ENCODE assay signal across 12 cellular contexts in genomic region chr14:61482348-61483206, GRCh38.
DNase-seq lines count a peak whose midpoint lies in the region; TF ChIP-seq lines count a peak whose summit lies in the region.
"Had no signal": no experiment of that assay in that cellular context is flagged by ENCODE, and none has a peak within 500 bp of the region (broad histone marks: within the 10 kb centered on the region; RNA-seq: fewer than 3 reads in every experiment).

No MANE protein-coding gene starts in this region.

- H3K4me1 ChIP-seq in PC-9 (replicated peaks; ENCODE audit: insufficient read depth) (peaks cover 82% of the 10 kb centered on the region), esophagus (ENCODE audit: control insufficient read depth in 2 of 2, insufficient read depth in 2 of 2, low read length in 1 of 2) (peaks cover 10 to 25% of the 10 kb centered on the region in 2 donors), right atrium auricular region (peaks cover 0 to 45% of the 10 kb centered on the region in 2 donors)

- H3K27me3 ChIP-seq in PC-9 (ENCODE audit: insufficient read depth, low read depth): no peaks in the 10 kb centered on the region
- H3K27me3 ChIP-seq in esophagus (ENCODE audit: control insufficient read depth in 1 of 2, insufficient read depth in 2 of 2, low read length in 2 of 2): no peaks in the 10 kb centered on the region
- no peaks in the 10 kb centered on the region for H3K27me3 ChIP-seq in right atrium auricular region

- no peaks in the 10 kb centered on the region for H4K20me1 ChIP-seq in PC-9 (ENCODE audit: insufficient read depth)

- H3K9me3 ChIP-seq in PC-9 (ENCODE audit: insufficient read depth, low read depth) (no peaks in the 10 kb centered on the region), esophagus (ENCODE audit: control insufficient read depth in 2 of 2, insufficient read depth in 1 of 2, low read depth in 1 of 2, low read length in 1 of 2) (no peaks in the 10 kb centered on the region), right atrium auricular region (no peaks in the 10 kb centered on the region)

- H3K36me3 ChIP-seq in PC-9 (ENCODE audit: low read depth) (0 out of 2 replicates have a peak, but pooled peaks cover 6% of the 10 kb centered on the region), esophagus (ENCODE audit: control insufficient read depth in 2 of 2, insufficient read depth in 2 of 2, low read length in 1 of 2) (no peaks in the 10 kb centered on the region), right atrium auricular region (no peaks in the 10 kb centered on the region)

- DNase-seq in activated CD8-positive, alpha-beta memory T cell treated with anti-CD3 and anti-CD28 coated beads, Interleukin-2, amount 50 U/mL, for 48 hours: peak; percentile 37
- no peak for DNase-seq in activated CD8-positive, alpha-beta memory T cell treated with anti-CD3 and anti-CD28 coated beads for 24 hours
- DNase-seq in PC-9 (no peak), right atrium auricular region (ENCODE audit: low spot score) (no peak), NK-92 (lab: John Stamatoyannopoulos, UW; ENCODE audit: unreplicated experiment) (no peak), RPMI8226 (no peak)
- peak; percentile 19 for DNase-seq in stimulated activated CD8-positive, alpha-beta memory T cell treated with anti-CD3 and anti-CD28 coated beads, Interleukin-4, amount 100 ng/mL, for 48 hours
- DNase-seq: dermis blood vessel endothelial cell, MM.1S, occipital lobe, Right ventricle myocardium superior had no signal

- no peak overlapping the region for H3K4me3 ChIP-seq in PC-9
- no peak overlapping the region for H3K4me3 ChIP-seq in esophagus (ENCODE audit: low read depth in 1 of 2, low read length in 2 of 2)
- no peak overlapping the region for H3K4me3 ChIP-seq in right atrium auricular region

- no peaks in the 10 kb centered on the region for H3K9me2 ChIP-seq in PC-9 (ENCODE audit: insufficient read depth)

- CTCF ChIA-PET in PC-9 (lab: Charles Lee): interaction anchor here (0.7 kb wide), 1 partner anchor 202 kb away, joined by 14 read pairs; no protein-coding TSS in a partner anchor

- WGBS in esophagus, 2 donors: 43 to 53% methylated on average over 8 of the region's 8 CpGs

- TF ChIP-seq CTCF in PC-9 (conservative IDR thresholded peaks at IDR 0.05) (no peak), right atrium auricular region (IDR thresholded peaks at IDR 0.05) (no peak)

- no peak overlapping the region for H3K4me2 ChIP-seq in PC-9

- H2AFZ ChIP-seq in PC-9: no peak overlapping the region

- peaks cover 62% of the 10 kb centered on the region for H3F3A ChIP-seq in PC-9 (ENCODE audit: insufficient read depth, low read depth)

- H3K27ac ChIP-seq in PC-9: peak overlapping the region; percentile 1; the same call in 1 of the 2 replicates
- peak overlapping the region; percentile 9 to 90 for H3K27ac ChIP-seq in esophagus (ENCODE audit: low read depth in 2 of 2, low read length in 1 of 2)
- no peak overlapping the region for H3K27ac ChIP-seq in right atrium auricular region

- POLR2A ChIA-PET in PC-9 (lab: Charles Lee; ENCODE audit: unreplicated experiment): no interaction called here

- peaks cover 37% of the 10 kb centered on the region; the same call in 1 of the 2 replicates for H3K79me2 ChIP-seq in PC-9 (ENCODE audit: low read depth)

- no TSS peak for BruUV-seq in PC-9 (replicated peaks; lab: Mats Ljungman, UMichigan)

- intact Hi-C loops in PC-9 (cut with micrococcal nuclease; ENCODE audit: unreplicated experiment): no loop called here

Comparison
In these comparisons a context has a peak if more than half of its experiments do, and no peak if none do; other contexts are left out.
1. DNase-seq: peak in activated CD8-positive, alpha-beta memory T cell treated with anti-CD3 and anti-CD28 coated beads, Interleukin-2, amount 50 U/mL, for 48 hours (single experiment) and stimulated activated CD8-positive, alpha-beta memory T cell treated with anti-CD3 and anti-CD28 coated beads, Interleukin-4, amount 100 ng/mL, for 48 hours (single experiment); none in activated CD8-positive, alpha-beta memory T cell treated with anti-CD3 and anti-CD28 coated beads for 24 hours (single experiment), PC-9 (0 of 2), right atrium auricular region (single experiment), NK-92 (single experiment) and RPMI8226 (single experiment).
2. H3K27ac ChIP-seq: peak in PC-9 (single experiment) and esophagus (2 of 2); none in right atrium auricular region (0 of 2).